Comparison of ENCODE assay signal across 20 cellular contexts in the genomic region with DNA sequence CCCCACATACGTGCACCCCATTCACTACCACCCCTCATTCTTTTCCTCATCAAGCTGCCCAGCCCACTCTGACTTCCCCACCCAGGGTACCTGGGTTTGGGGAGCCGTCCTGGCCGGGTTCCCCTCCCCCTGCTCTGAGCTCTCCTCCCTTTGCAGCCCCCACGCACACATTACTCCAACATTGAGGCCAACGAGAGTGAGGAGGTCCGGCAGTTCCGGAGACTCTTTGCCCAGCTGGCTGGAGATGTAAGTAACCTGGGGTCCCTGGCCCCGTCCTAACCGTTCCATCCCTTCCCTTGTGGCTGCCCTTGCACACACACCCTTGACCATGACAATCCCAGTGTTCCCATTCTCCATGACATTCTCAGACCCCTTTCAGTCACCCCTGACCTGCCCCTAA. TPM values are rescaled to one million over a fixed set of nuclear protein-coding genes. Genes with fewer than 3 reads are reported as not detected.
DNase-seq lines count a peak whose midpoint lies in the region; ATAC-seq and TF ChIP-seq lines count a peak whose summit lies in the region.
"Had no signal": no experiment of that assay in that cellular context is flagged by ENCODE, and none has a peak within 500 bp of the region (broad histone marks: within the 10 kb centered on the region; RNA-seq: fewer than 3 reads in every experiment).

No MANE protein-coding gene starts in this region.

- H3K27ac Mint-ChIP-seq in activated CD4-positive, alpha-beta T cell treated with anti-CD3 and anti-CD28 coated beads, Interleukin-2, amount 10 ng/mL, durations not matched to agents 7 days and 5 days = peak overlapping the region; percentile 36
- H3K27ac Mint-ChIP-seq in dendritic cell treated with granulocyte-macrophage colony-stimulating factor and Interleukin-4, amounts not matched to agents 40 ng/mL and 50 ng/mL, for 4 days = peak overlapping the region; percentile 52
- no peak overlapping the region for H3K27ac Mint-ChIP-seq in progenitor cell of endocrine pancreas

- H3K4me3 Mint-ChIP-seq in activated CD4-positive, alpha-beta T cell treated with anti-CD3 and anti-CD28 coated beads, Interleukin-2, amount 10 ng/mL, durations not matched to agents 7 days and 5 days = no peak overlapping the region
- no peak overlapping the region for H3K4me3 Mint-ChIP-seq in dendritic cell treated with granulocyte-macrophage colony-stimulating factor and Interleukin-4, amounts not matched to agents 40 ng/mL and 50 ng/mL, for 4 days
- H3K4me3 Mint-ChIP-seq in progenitor cell of endocrine pancreas (ENCODE audit: low read depth) = peak overlapping the region; percentile 33

- H3K36me3 Mint-ChIP-seq in activated CD4-positive, alpha-beta T cell treated with anti-CD3 and anti-CD28 coated beads, Interleukin-2, amount 10 ng/mL, durations not matched to agents 7 days and 5 days (ENCODE audit: low read depth) = peaks cover 46% of the 10 kb centered on the region
- peaks cover 76% of the 10 kb centered on the region for H3K36me3 Mint-ChIP-seq in dendritic cell treated with granulocyte-macrophage colony-stimulating factor and Interleukin-4, amounts not matched to agents 40 ng/mL and 50 ng/mL, for 4 days (ENCODE audit: low read depth)
- peaks cover 25% of the 10 kb centered on the region for H3K36me3 Mint-ChIP-seq in progenitor cell of endocrine pancreas (ENCODE audit: insufficient read depth)

- H3K4me1 Mint-ChIP-seq in activated CD4-positive, alpha-beta T cell treated with anti-CD3 and anti-CD28 coated beads, Interleukin-2, amount 10 ng/mL, durations not matched to agents 7 days and 5 days = peaks cover 25% of the 10 kb centered on the region
- H3K4me1 Mint-ChIP-seq in dendritic cell treated with granulocyte-macrophage colony-stimulating factor and Interleukin-4, amounts not matched to agents 40 ng/mL and 50 ng/mL, for 4 days (ENCODE audit: low read depth) = peaks cover 27% of the 10 kb centered on the region
- peaks cover 8% of the 10 kb centered on the region for H3K4me1 Mint-ChIP-seq in progenitor cell of endocrine pancreas (ENCODE audit: low read depth)

- H3K27ac ChIP-seq in RWPE1 = peak overlapping the region; percentile 98
- H3K27ac ChIP-seq: brain microvascular endothelial cell had no signal

- no peaks in the 10 kb centered on the region for H3K27me3 Mint-ChIP-seq in activated CD4-positive, alpha-beta T cell treated with anti-CD3 and anti-CD28 coated beads, Interleukin-2, amount 10 ng/mL, durations not matched to agents 7 days and 5 days
- no peaks in the 10 kb centered on the region for H3K27me3 Mint-ChIP-seq in dendritic cell treated with granulocyte-macrophage colony-stimulating factor and Interleukin-4, amounts not matched to agents 40 ng/mL and 50 ng/mL, for 4 days
- H3K27me3 Mint-ChIP-seq in progenitor cell of endocrine pancreas = no peaks in the 10 kb centered on the region

- H3K9me3 Mint-ChIP-seq in activated CD4-positive, alpha-beta T cell treated with anti-CD3 and anti-CD28 coated beads, Interleukin-2, amount 10 ng/mL, durations not matched to agents 7 days and 5 days = no peaks in the 10 kb centered on the region
- no peaks in the 10 kb centered on the region for H3K9me3 Mint-ChIP-seq in dendritic cell treated with granulocyte-macrophage colony-stimulating factor and Interleukin-4, amounts not matched to agents 40 ng/mL and 50 ng/mL, for 4 days
- H3K9me3 Mint-ChIP-seq in progenitor cell of endocrine pancreas (ENCODE audit: low read depth) = peaks cover 4% of the 10 kb centered on the region

- intact Hi-C loops in dendritic cell treated with granulocyte-macrophage colony-stimulating factor and Interleukin-4, amounts not matched to agents 40 ng/mL and 50 ng/mL, for 4 days (cut with micrococcal nuclease) = loop anchor here (10.0 kb wide), 1 partner anchor 72 kb away; a partner anchor contains a TSS

- no peak for ATAC-seq in SK-N-SH treated with all-trans-retinoic acid at 6 μM for 48 hours
- ATAC-seq: activated naive CD4-positive, alpha-beta T cell treated with anti-CD3 and anti-CD28 coated beads, Interleukin-2, amount 50 U/mL, for 72 hours; HCT116 had no signal

- POLR2A ChIA-PET in activated CD4-positive, alpha-beta T cell treated with anti-CD3 and anti-CD28 coated beads, Interleukin-2, amount 10 ng/mL, durations not matched to agents 7 days and 5 days (lab: Charles Lee) = no interaction called here
- POLR2A ChIA-PET in RWPE1 (lab: Yijun Ruan, JAX; ENCODE audit: low non-redundant PET) = no interaction called here

- CTCF ChIA-PET in activated CD4-positive, alpha-beta T cell treated with anti-CD3 and anti-CD28 coated beads, Interleukin-2, amount 10 ng/mL, durations not matched to agents 7 days and 5 days (lab: Charles Lee) = interaction anchor here (1.1 kb wide), 1 partner anchor 15 kb away, joined by 3 read pairs; no protein-coding TSS in a partner anchor
- CTCF ChIA-PET in RWPE1 (lab: Yijun Ruan, JAX) = interaction anchor here (0.7 to 0.9 kb wide), 2 partner anchors 15 to 435 kb away, joined by 4 to 5 read pairs; no protein-coding TSS in a partner anchor

- no peak for DNase-seq in activated CD4-positive, alpha-beta T cell treated with anti-CD3 and anti-CD28 coated beads, Interleukin-2, amount 10 ng/mL, durations not matched to agents 7 days and 5 days
- DNase-seq in activated CD4-positive, alpha-beta T cell treated with anti-CD3 and anti-CD28 coated beads for 4 hours = no peak
- no peak for DNase-seq in RWPE1 (ENCODE audit: low spot score)
- DNase-seq in progenitor cell of endocrine pancreas (ENCODE audit: low spot score, unreplicated experiment) = no peak
- DNase-seq in NK-92 treated with Interleukin-12 subunit alpha and Interleukin-12 subunit beta, amount 100 ng/mL, for 24 hours (lab: John Stamatoyannopoulos, UW) = no peak
- DNase-seq in SHP77 treated with DMSO at 0.1 percent for 48 hours (lab: John Stamatoyannopoulos, UW) = no peak
- DNase-seq: brain microvascular endothelial cell; DMS 273 treated with DMSO at 0.1 percent for 48 hours; NCI-H524 treated with DMSO at 0.1 percent for 48 hours; RPMI8226; stimulated activated CD4-positive, alpha-beta T cell treated with anti-CD3 and anti-CD28 coated beads, Interleukin-4, amount 100 ng/mL, for 4 hours had no signal

- TF ChIP-seq CTCF in RWPE1 (conservative IDR thresholded peaks at IDR 0.05; ENCODE audit: low read depth) (no peak), progenitor cell of endocrine pancreas (IDR thresholded peaks at IDR 0.05; ENCODE audit: unreplicated experiment) (no peak)

TF ChIP-seq in SK-N-SH treated with all-trans-retinoic acid at 6 μM for 48 hours, 23 proteins besides CTCF, POLR2A, EP300 and RAD21:
- no peak for TF ChIP-seq BACH2 (CRISPR knock-in tag; IDR thresholded peaks at IDR 0.05; ENCODE audit: borderline replicate concordance)
- TF ChIP-seq OSR1 (CRISPR knock-in tag; IDR thresholded peaks at IDR 0.05) = no peak

RNA-seq across cellular contexts. Expression of a gene that starts 2.6 kb away (rescaled TPM):
- total RNA-seq in activated CD4-positive, alpha-beta T cell treated with anti-CD3 and anti-CD28 coated beads, Interleukin-2, amount 10 ng/mL, durations not matched to agents 7 days and 5 days = 100 to 1,000 TPM; 449 to 519 TPM
- 427 and 435 TPM in 2 replicates for total RNA-seq in progenitor cell of endocrine pancreas

RNA-seq across cellular contexts. Expression of a gene that starts 9.8 kb away (rescaled TPM):
- not detected for total RNA-seq in activated CD4-positive, alpha-beta T cell treated with anti-CD3 and anti-CD28 coated beads, Interleukin-2, amount 10 ng/mL, durations not matched to agents 7 days and 5 days
- not detected in 2 replicates for total RNA-seq in progenitor cell of endocrine pancreas
- total RNA-seq: activated naive CD4-positive, alpha-beta T cell treated with anti-CD3 and anti-CD28 coated beads, Interleukin-2, amount 50 U/mL, for 72 hours; G401; LHCN-M2 had no signal

RNA-seq across cellular contexts. Expression of a gene that starts 27.2 kb away (rescaled TPM):
- 100 to 1,000 TPM; 195 to 197 TPM for total RNA-seq in activated CD4-positive, alpha-beta T cell treated with anti-CD3 and anti-CD28 coated beads, Interleukin-2, amount 10 ng/mL, durations not matched to agents 7 days and 5 days
- 138 and 148 TPM in 2 replicates for total RNA-seq in progenitor cell of endocrine pancreas

RNA-seq across cellular contexts. Expression of a gene that starts 27.8 kb away (rescaled TPM):
- total RNA-seq in activated CD4-positive, alpha-beta T cell treated with anti-CD3 and anti-CD28 coated beads, Interleukin-2, amount 10 ng/mL, durations not matched to agents 7 days and 5 days = 10 to 100 TPM; 51.2 to 56.4 TPM
- total RNA-seq in progenitor cell of endocrine pancreas = 84.8 and 85.8 TPM in 2 replicates

RNA-seq across cellular contexts. Expression of a gene that starts 31.6 kb away (rescaled TPM):
- not detected for total RNA-seq in activated CD4-positive, alpha-beta T cell treated with anti-CD3 and anti-CD28 coated beads, Interleukin-2, amount 10 ng/mL, durations not matched to agents 7 days and 5 days
- 0.47 TPM in 1 of 2 replicates, not detected in the other for total RNA-seq in progenitor cell of endocrine pancreas
- total RNA-seq: activated naive CD4-positive, alpha-beta T cell treated with anti-CD3 and anti-CD28 coated beads, Interleukin-2, amount 50 U/mL, for 72 hours; G401; LHCN-M2; mesenteric fat pad; subcutaneous adipose tissue; uterus had no signal
